ENCODE assay signal across 8 cellular contexts in the genomic region with DNA sequence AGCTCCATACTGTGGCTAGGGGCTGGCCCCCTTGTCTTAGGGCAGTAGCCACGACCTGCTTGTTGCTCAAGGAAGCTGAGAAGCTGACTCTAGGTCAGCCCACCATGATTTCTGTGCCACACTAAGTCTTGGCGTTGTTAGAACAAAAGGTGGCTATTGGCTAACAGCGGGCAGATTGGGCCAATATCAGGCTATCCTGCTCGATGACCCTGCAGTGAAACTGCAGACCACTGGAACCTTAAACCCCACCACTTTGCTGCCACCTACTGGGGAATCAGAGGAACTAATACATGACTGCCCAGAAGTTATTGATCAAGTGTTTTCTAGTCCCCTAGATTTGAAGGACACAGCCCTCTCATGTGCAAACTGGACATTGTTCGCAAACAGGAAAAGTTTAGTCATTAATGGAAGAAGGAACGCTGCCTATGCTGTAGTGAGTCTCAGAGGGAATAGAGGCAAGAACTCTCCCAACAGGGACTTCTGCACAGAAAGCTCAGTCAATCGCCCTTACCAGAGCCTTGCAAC. TPM values are rescaled to one million over a fixed set of nuclear protein-coding genes. Genes with fewer than 3 reads are reported as not detected.
A peak's percentile ranks its signal among the peaks of the same experiment; 100 is the strongest.
DNase-seq lines count a peak whose midpoint lies in the region; ATAC-seq and TF ChIP-seq lines count a peak whose summit lies in the region.

No MANE protein-coding gene starts in this region.

- no peaks in the 10 kb centered on the region for H3K27me3 Mint-ChIP-seq in activated CD8-positive, alpha-beta T cell treated with anti-CD3 and anti-CD28 coated beads for 36 hours
- peaks cover 4% of the 10 kb centered on the region for H3K27me3 Mint-ChIP-seq in neural progenitor cell (ENCODE audit: insufficient read depth, low read depth)

- TF ChIP-seq CTCF in activated CD8-positive, alpha-beta T cell treated with anti-CD3 and anti-CD28 coated beads for 36 hours (IDR thresholded peaks at IDR 0.05), result peak; percentile 81
- TF ChIP-seq CTCF in esophagus squamous epithelium (IDR thresholded peaks at IDR 0.05) (peak; percentile 40 to 77 (median 56)), neural progenitor cell (IDR thresholded peaks at IDR 0.05) (peak; percentile 91)

- DNase-seq in CD1c-positive myeloid dendritic cell (ENCODE audit: extremely low spot score), result peak; percentile 47
- peak; percentile 62 for DNase-seq in NCI-H69 (lab: John Stamatoyannopoulos, UW)
- DNase-seq in activated CD8-positive, alpha-beta T cell treated with anti-CD3 and anti-CD28 coated beads for 36 hours, result peak; percentile 39
- DNase-seq in esophagus squamous epithelium (lab: John Stamatoyannopoulos, UW), result no peak
- peak; percentile 81 for DNase-seq in neural progenitor cell (ENCODE audit: low spot score)
- DNase-seq in NK-92 treated with Interleukin-12 subunit alpha and Interleukin-12 subunit beta, amount 100 ng/mL, for 24 hours (lab: John Stamatoyannopoulos, UW), result no peak

- no peaks in the 10 kb centered on the region for H3K4me1 Mint-ChIP-seq in activated CD8-positive, alpha-beta T cell treated with anti-CD3 and anti-CD28 coated beads for 36 hours (ENCODE audit: low read depth)
- peaks cover 14% of the 10 kb centered on the region for H3K4me1 Mint-ChIP-seq in neural progenitor cell

- no peak overlapping the region for H3K27ac Mint-ChIP-seq in activated CD8-positive, alpha-beta T cell treated with anti-CD3 and anti-CD28 coated beads for 36 hours
- H3K27ac Mint-ChIP-seq in neural progenitor cell, result no peak overlapping the region

- H2AFZ ChIP-seq in neural progenitor cell (replicated peaks), result no peak overlapping the region

- no peak overlapping the region for H3K9ac ChIP-seq in neural progenitor cell

- H3K36me3 ChIP-seq in esophagus squamous epithelium, result no peaks in the 10 kb centered on the region
- H3K36me3 ChIP-seq in neural progenitor cell, result no peaks in the 10 kb centered on the region

- no peak overlapping the region for H3K4me2 ChIP-seq in neural progenitor cell

- ATAC-seq in GM18870 (IDR thresholded peaks at IDR 0.05; ENCODE audit: unreplicated experiment) (peak; percentile 57), HG03025 (IDR thresholded peaks at IDR 0.05; ENCODE audit: low FRiP score, unreplicated experiment) (peak; percentile 52)
- ATAC-seq in activated CD8-positive, alpha-beta T cell treated with anti-CD3 and anti-CD28 coated beads for 36 hours, result peak; percentile 68

- H3K4me3 Mint-ChIP-seq in activated CD8-positive, alpha-beta T cell treated with anti-CD3 and anti-CD28 coated beads for 36 hours, result no peak overlapping the region
- H3K4me3 Mint-ChIP-seq in neural progenitor cell, result no peak overlapping the region

- no peak overlapping the region for H3K27ac ChIP-seq in esophagus squamous epithelium
- H3K27ac ChIP-seq in neural progenitor cell, result no peak overlapping the region

- no peaks in the 10 kb centered on the region for H3K27me3 ChIP-seq in esophagus squamous epithelium
- H3K27me3 ChIP-seq in neural progenitor cell, result peaks cover 36% of the 10 kb centered on the region

- H3K79me2 ChIP-seq in neural progenitor cell (ENCODE audit: low read depth), result no peaks in the 10 kb centered on the region

- intact Hi-C loops in activated CD8-positive, alpha-beta T cell treated with anti-CD3 and anti-CD28 coated beads for 36 hours (cut with micrococcal nuclease), result loop anchor here (10.0 kb wide), 1 partner anchor 162 kb away; no protein-coding TSS in a partner anchor
- intact Hi-C loops in esophagus squamous epithelium (cut with DNase I), result no loop called here

- H4K20me1 ChIP-seq in neural progenitor cell (ENCODE audit: low read depth), result no peaks in the 10 kb centered on the region

- H3K4me1 ChIP-seq in esophagus squamous epithelium, result peaks cover 0 to 10% (median 5%) of the 10 kb centered on the region in 3 donors
- H3K4me1 ChIP-seq in neural progenitor cell, result peaks cover 17% of the 10 kb centered on the region

- peaks cover 8% of the 10 kb centered on the region for H3F3A ChIP-seq in neural progenitor cell (ENCODE audit: low read depth)

- no peak overlapping the region for H3K4me3 ChIP-seq in esophagus squamous epithelium
- no peak overlapping the region for H3K4me3 ChIP-seq in neural progenitor cell

- H3K9me3 ChIP-seq in esophagus squamous epithelium (no peaks in the 10 kb centered on the region), neural progenitor cell (ENCODE audit: low read depth) (no peaks in the 10 kb centered on the region)

- CTCF ChIA-PET in activated CD8-positive, alpha-beta T cell treated with anti-CD3 and anti-CD28 coated beads for 36 hours (lab: Charles Lee), result interaction anchor here (0.7 to 5.8 kb wide), 26 partner anchors 10 to 783 kb away, joined by 3 to 59 read pairs (median 3); partner anchors contain the start of gene PAPSS1

- 52 to 53% methylated on average over 3 to 6 of the region's 7 CpGs for WGBS in esophagus squamous epithelium, 2 donors

- no peaks in the 10 kb centered on the region for H3K36me3 Mint-ChIP-seq in activated CD8-positive, alpha-beta T cell treated with anti-CD3 and anti-CD28 coated beads for 36 hours (ENCODE audit: low read depth)
- no peaks in the 10 kb centered on the region for H3K36me3 Mint-ChIP-seq in neural progenitor cell

- H3K9me3 Mint-ChIP-seq in activated CD8-positive, alpha-beta T cell treated with anti-CD3 and anti-CD28 coated beads for 36 hours, result no peaks in the 10 kb centered on the region
- no peaks in the 10 kb centered on the region for H3K9me3 Mint-ChIP-seq in neural progenitor cell

- POLR2A ChIA-PET in activated CD8-positive, alpha-beta T cell treated with anti-CD3 and anti-CD28 coated beads for 36 hours (lab: Charles Lee), result interaction anchor here (1.4 kb wide), 1 partner anchor 15 kb away, joined by 5 read pairs; no protein-coding TSS in a partner anchor

- TF ChIP-seq POLR2A in esophagus squamous epithelium (IDR thresholded peaks at IDR 0.05), result no peak

RNA-seq across cellular contexts. Expression of gene PAPSS1, which starts 17.0 kb away (rescaled TPM):
- 10 to 100 TPM; 29.5 to 31.1 TPM for total RNA-seq in activated CD8-positive, alpha-beta T cell treated with anti-CD3 and anti-CD28 coated beads for 36 hours
- total RNA-seq in esophagus squamous epithelium, result 10 to 100 TPM; 30.8 to 54.1 (median 36.0) TPM
- 106 and 140 TPM in 2 replicates for total RNA-seq in neural progenitor cell (ENCODE audit: low replicate concordance)

Comparison
In these comparisons a context has a peak if more than half of its experiments do, and no peak if none do; other contexts are left out.
1. DNase-seq: peak in CD1c-positive myeloid dendritic cell (single experiment), NCI-H69 (single experiment), activated CD8-positive, alpha-beta T cell treated with anti-CD3 and anti-CD28 coated beads for 36 hours (single experiment) and neural progenitor cell (single experiment); none in esophagus squamous epithelium (single experiment) and NK-92 treated with Interleukin-12 subunit alpha and Interleukin-12 subunit beta, amount 100 ng/mL, for 24 hours (single experiment).
2. Peak in every context shown above with its lines, with median percentiles within 50 percentile points of each other: ATAC-seq and CTCF ChIP-seq.